15 cellular contexts compared by ENCODE assay signal in the genomic region with DNA sequence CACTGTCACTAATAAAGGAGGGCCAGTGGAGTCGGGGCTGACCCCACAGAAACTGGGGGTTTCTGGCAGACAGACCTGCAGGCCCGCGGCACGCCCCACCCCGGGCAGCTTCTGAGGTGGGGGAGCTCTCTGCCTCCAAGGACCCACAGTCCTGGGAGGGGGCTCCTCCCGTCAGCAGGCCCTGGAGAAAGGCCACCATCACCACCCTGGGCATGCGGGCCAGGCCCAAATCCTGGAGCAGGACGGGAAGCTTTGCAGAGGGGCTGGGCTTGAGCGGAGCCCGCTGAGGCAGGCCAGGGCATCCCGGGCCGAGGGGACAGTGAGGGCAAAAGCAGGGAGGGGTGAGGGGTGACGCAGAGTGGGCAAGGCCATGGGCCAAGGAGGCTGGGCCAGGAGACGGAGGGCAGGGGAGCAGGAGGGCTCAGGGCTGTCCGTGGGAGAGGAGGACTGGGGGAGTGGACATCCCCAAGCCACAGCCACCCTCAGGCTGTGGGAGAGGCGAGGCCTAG. TPM values are rescaled to one million over a fixed set of nuclear protein-coding genes. Genes with fewer than 3 reads are reported as not detected.
DNase-seq lines count a peak whose midpoint lies in the region; ATAC-seq and TF ChIP-seq lines count a peak whose summit lies in the region.
"Had no signal": no experiment of that assay in that cellular context is flagged by ENCODE, and none has a peak within 500 bp of the region (broad histone marks: within the 10 kb centered on the region; RNA-seq: fewer than 3 reads in every experiment).

No MANE protein-coding gene starts in this region.

- TF ChIP-seq CTCF in lower lobe of right lung (IDR thresholded peaks at IDR 0.05) (no peak), upper lobe of right lung (IDR thresholded peaks at IDR 0.05) (no peak), sigmoid colon (IDR thresholded peaks at IDR 0.05) (no peak)

- H3K27me3 Mint-ChIP-seq in T-helper 17 cell = no peaks in the 10 kb centered on the region

- H3K4me1 Mint-ChIP-seq in T-helper 17 cell = peaks cover 18% of the 10 kb centered on the region

- H3K4me3 ChIP-seq in right cardiac atrium (ENCODE audit: low read length) (no peak overlapping the region), lower lobe of right lung (no peak overlapping the region), upper lobe of right lung (no peak overlapping the region), sigmoid colon (no peak overlapping the region)
- H3K4me3 ChIP-seq: hepatocyte had no signal

- H3K36me3 ChIP-seq in lower lobe of right lung (no peaks in the 10 kb centered on the region), upper lobe of right lung (no peaks in the 10 kb centered on the region), sigmoid colon (no peaks in the 10 kb centered on the region)

- H3K4me1 ChIP-seq in right cardiac atrium (ENCODE audit: control insufficient read depth, insufficient read depth, low read length) (peaks cover 2% of the 10 kb centered on the region), lower lobe of right lung (peaks cover 23% of the 10 kb centered on the region), upper lobe of right lung (peaks cover 14% of the 10 kb centered on the region), sigmoid colon (peaks cover 0 to 7% (median 0%) of the 10 kb centered on the region in 4 donors)

- H3K27ac Mint-ChIP-seq in T-helper 17 cell = peak overlapping the region; percentile 86

- intact Hi-C loops in right cardiac atrium (cut with DNase I) (no loop called here), Right ventricle myocardium inferior (cut with DNase I) (no loop called here), lower lobe of right lung (cut with DNase I) (no loop called here), upper lobe of right lung (cut with DNase I) (no loop called here), sigmoid colon (cut with DNase I) (no loop called here)

- DNase-seq in right cardiac atrium (peak in 1 of 3 donors; percentile 62), Right ventricle myocardium inferior (ENCODE audit: missing footprints) (no peak), T-helper 17 cell (no peak), lower lobe of right lung (no peak), upper lobe of right lung (peak; percentile 62), GOT3 (lab: John Stamatoyannopoulos, UW) (no peak), sigmoid colon (no peak)
- DNase-seq: activated CD4-positive, alpha-beta T cell treated with anti-CD3 and anti-CD28 coated beads, Interleukin-2, amount 50 U/mL, for 4 hours; cerebellar nuclear complex; kidney glomerular epithelial cell; NCI-H2029 treated with DMSO at 0.1 percent for 48 hours; nucleus accumbens; stimulated activated CD4-positive, alpha-beta T cell treated with anti-CD3 and anti-CD28 coated beads, Interleukin-2, amount 100 ng/mL, for 24 hours had no signal

- WGBS in right cardiac atrium = 83% methylated on average over 16 of the region's 16 CpGs
- WGBS in sigmoid colon, 2 donors = 85 to 89% methylated on average over 16 of the region's 16 CpGs

- ATAC-seq in right cardiac atrium (peak; percentile 6 to 25), Right ventricle myocardium inferior (no peak), T-helper 17 cell (no peak), lower lobe of right lung (peak; percentile 4 to 6), upper lobe of right lung (peak; percentile 31), HG03457 (IDR thresholded peaks at IDR 0.05; ENCODE audit: unreplicated experiment) (no peak)

- H3K27me3 ChIP-seq in right cardiac atrium (ENCODE audit: control insufficient read depth, insufficient read depth) (no peaks in the 10 kb centered on the region), lower lobe of right lung (ENCODE audit: low read depth) (no peaks in the 10 kb centered on the region), upper lobe of right lung (no peaks in the 10 kb centered on the region), sigmoid colon (peaks cover 13 to 52% (median 41%) of the 10 kb centered on the region in 3 donors)
- H3K27me3 ChIP-seq: hepatocyte had no signal

- H3K36me3 Mint-ChIP-seq in T-helper 17 cell (ENCODE audit: low read depth) = no peaks in the 10 kb centered on the region

- H3K4me3 Mint-ChIP-seq in T-helper 17 cell = peak overlapping the region; percentile 86

- no peak for TF ChIP-seq EP300 in sigmoid colon (IDR thresholded peaks at IDR 0.05)

- no peak overlapping the region for H3K27ac ChIP-seq in right cardiac atrium (ENCODE audit: low read length)
- H3K27ac ChIP-seq in lower lobe of right lung = no peak overlapping the region
- no peak overlapping the region for H3K27ac ChIP-seq in upper lobe of right lung
- no peak overlapping the region for H3K27ac ChIP-seq in sigmoid colon
- H3K27ac ChIP-seq: hepatocyte had no signal

- TF ChIP-seq POLR2A in sigmoid colon (IDR thresholded peaks at IDR 0.05) = no peak

- H3K9me3 ChIP-seq in right cardiac atrium (ENCODE audit: control insufficient read depth, low read length) (no peaks in the 10 kb centered on the region), T-helper 17 cell (ENCODE audit: control insufficient read depth, low read length, poor library complexity, severe bottlenecking) (no peaks in the 10 kb centered on the region), lower lobe of right lung (no peaks in the 10 kb centered on the region), upper lobe of right lung (no peaks in the 10 kb centered on the region), sigmoid colon (no peaks in the 10 kb centered on the region)

RNA-seq across cellular contexts. Expression of a gene that starts 11.1 kb away (rescaled TPM):
- total RNA-seq in right cardiac atrium (under 1 TPM; 0.62 to 0.80 (median 0.73) TPM), Right ventricle myocardium inferior (0.89 TPM), T-helper 17 cell (10 to 100 TPM; 43.4 to 47.1 TPM), lower lobe of right lung (7.2 TPM), upper lobe of right lung (6.7 TPM), sigmoid colon (1 to 10 TPM; 1.8 to 2.3 (median 2.0) TPM)
- polyA plus RNA-seq in right cardiac atrium (0.32 TPM), sigmoid colon (1 to 10 TPM in 2 of 3 donors, under 1 TPM in 1; 0.60 to 8.4 (median 1.4) TPM)

RNA-seq across cellular contexts. Expression of a gene that starts 55.5 kb away (rescaled TPM):
- total RNA-seq in right cardiac atrium (1 to 10 TPM; 2.9 to 3.9 (median 3.3) TPM), Right ventricle myocardium inferior (3.1 TPM), T-helper 17 cell (10 to 100 TPM; 16.1 to 18.4 TPM), lower lobe of right lung (6.9 TPM), upper lobe of right lung (4.1 TPM), sigmoid colon (1 to 10 TPM; 5.0 to 7.6 (median 5.6) TPM)
- polyA plus RNA-seq in right cardiac atrium (2.5 TPM), sigmoid colon (10 to 100 TPM in 1 of 3 donors, 1 to 10 TPM in 2; 2.4 to 11.3 (median 3.9) TPM)

Comparison
In these comparisons a context has a peak if more than half of its experiments do, and no peak if none do; other contexts are left out.
1. ATAC-seq: peak in right cardiac atrium (2 of 2), lower lobe of right lung (2 of 2) and upper lobe of right lung (single experiment); none in Right ventricle myocardium inferior (single experiment), T-helper 17 cell (single experiment) and HG03457 (single experiment).